ENCODE assay signal across 1 cellular context in genomic region chr2:241791385-241791784, GRCh38. TPM values are rescaled to one million over a fixed set of nuclear protein-coding genes. Genes with fewer than 3 reads are reported as not detected.
"Had no signal": no experiment of that assay in that cellular context is flagged by ENCODE, and none has a peak within 500 bp of the region (broad histone marks: within the 10 kb centered on the region; RNA-seq: fewer than 3 reads in every experiment).

No MANE protein-coding gene starts in this region.

RNA-seq across cellular contexts. Expression of gene GAL3ST2, which starts 14.8 kb away (rescaled TPM):
- total RNA-seq: SJSA1 had no signal

RNA-seq across cellular contexts. Expression of gene NEU4, which starts 17.6 kb away (rescaled TPM):
- total RNA-seq: SJSA1 had no signal
